ENCODE assay signal across 1 cellular context in the genomic region with DNA sequence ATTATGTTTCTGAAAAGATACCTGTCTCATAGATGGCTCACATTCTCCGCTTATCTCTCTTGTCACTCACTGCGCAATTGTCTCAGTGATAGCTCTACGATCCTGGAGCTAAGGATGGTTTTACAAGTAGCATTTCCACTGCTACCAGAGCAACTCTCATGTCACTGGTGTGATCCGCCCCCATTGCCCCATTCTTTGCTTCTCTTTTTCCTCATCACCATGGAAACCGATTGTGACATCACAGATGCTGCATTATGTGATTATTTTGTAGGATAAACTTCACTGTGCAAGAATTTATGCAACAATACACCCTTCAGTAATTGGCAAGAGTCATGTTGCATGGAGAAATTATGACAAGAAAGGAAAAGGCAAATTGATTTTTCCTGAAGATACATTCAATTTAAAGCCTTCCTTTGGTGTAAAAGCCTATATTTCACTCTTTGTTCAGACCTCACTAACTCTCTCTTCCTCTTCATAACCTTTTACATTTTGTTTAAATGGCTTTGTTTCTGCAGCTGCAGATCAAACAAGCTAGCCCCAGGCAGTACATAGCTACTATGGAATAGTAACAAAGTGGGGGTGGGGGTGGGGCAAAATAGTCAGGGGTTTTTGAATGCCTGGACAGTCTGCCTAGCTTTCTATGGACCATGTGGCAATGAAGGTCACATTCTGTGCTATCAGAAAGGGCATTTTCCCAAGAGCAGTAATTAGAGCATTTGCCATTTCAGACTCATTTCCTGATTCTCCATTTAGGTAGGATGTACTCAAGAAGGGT.
TF ChIP-seq lines count a peak whose summit lies in the region.

No MANE protein-coding gene starts in this region.

TF ChIP-seq in SK-N-SH treated with all-trans-retinoic acid at 6 μM for 48 hours, 23 proteins besides CTCF, POLR2A, EP300 and RAD21 (continued from another document):
- TF ChIP-seq ISL1 (CRISPR knock-in tag; IDR thresholded peaks at IDR 0.05): no peak
